Comparison of ENCODE assay signal across 11 cellular contexts in genomic region chr9:4137234-4137633, GRCh38.
DNase-seq lines count a peak whose midpoint lies in the region; ATAC-seq and TF ChIP-seq lines count a peak whose summit lies in the region.
"Had no signal": no experiment of that assay in that cellular context is flagged by ENCODE, and none has a peak within 500 bp of the region (broad histone marks: within the 10 kb centered on the region; RNA-seq: fewer than 3 reads in every experiment).

No MANE protein-coding gene starts in this region.

- no peak overlapping the region for H3K4me3 ChIP-seq in neuronal stem cell (ENCODE audit: low read length in 2 of 2)

- H3K14ac ChIP-seq in neuronal stem cell (ENCODE audit: low read length), result no peak overlapping the region

- ATAC-seq in SK-N-SH treated with all-trans-retinoic acid at 6 μM for 48 hours, result peak; percentile 97

- H2BK12ac ChIP-seq in neuronal stem cell (ENCODE audit: low read length), result no peak overlapping the region

- H3K9ac ChIP-seq in neuronal stem cell (ENCODE audit: low read depth, low read length, poor library complexity), result no peak overlapping the region

- no peak overlapping the region for H2BK5ac ChIP-seq in neuronal stem cell (ENCODE audit: low read length)

- no peak overlapping the region for H2AK5ac ChIP-seq in neuronal stem cell (ENCODE audit: low read depth, low read length)

- H2BK120ac ChIP-seq in neuronal stem cell (ENCODE audit: low read depth, low read length), result no peak overlapping the region

- H2BK15ac ChIP-seq in neuronal stem cell (ENCODE audit: low read length), result no peak overlapping the region

- no peaks in the 10 kb centered on the region for H3K36me3 ChIP-seq in neuronal stem cell (replicated peaks in 1 of 2; ENCODE audit: control insufficient read depth in 2 of 2, insufficient read depth in 2 of 2, low read length in 2 of 2)

- no peaks in the 10 kb centered on the region for H3K79me1 ChIP-seq in neuronal stem cell (ENCODE audit: low read depth, low read length)

- no peak overlapping the region for H3K4ac ChIP-seq in neuronal stem cell (ENCODE audit: low read length)

- H3K4me1 ChIP-seq in neuronal stem cell (ENCODE audit: control insufficient read depth in 2 of 2, insufficient read depth in 1 of 2, low read depth in 1 of 2, low read length in 2 of 2), result peaks cover 0 to 9% of the 10 kb centered on the region in 2 donors

- no peaks in the 10 kb centered on the region for H3K9me3 ChIP-seq in neuronal stem cell (replicated peaks in 1 of 2; ENCODE audit: control insufficient read depth in 2 of 2, insufficient read depth in 1 of 2, low read depth in 1 of 2, low read length in 2 of 2)

- H4K91ac ChIP-seq in neuronal stem cell (ENCODE audit: low read depth, low read length, poor library complexity), result no peak overlapping the region

- H3K23ac ChIP-seq in neuronal stem cell (ENCODE audit: low read depth, low read length, poor library complexity), result no peak overlapping the region

- H4K8ac ChIP-seq in neuronal stem cell (ENCODE audit: low read depth, low read length), result no peak overlapping the region

- H3K4me2 ChIP-seq in neuronal stem cell (ENCODE audit: insufficient read depth, low read length, poor library complexity, severe bottlenecking), result no peak overlapping the region

- DNase-seq in GM03348 (ENCODE audit: low spot score) (peak; percentile 80), fibroblast of the conjunctiva (ENCODE audit: low read depth) (peak; percentile 84), pulmonary artery endothelial cell (ENCODE audit: low read depth, low spot score) (peak; percentile 87), SKM-1 (lab: John Stamatoyannopoulos, UW; ENCODE audit: unreplicated experiment) (no peak), anterior cingulate cortex (lab: John Stamatoyannopoulos, UW) (no peak), neuronal stem cell (ENCODE audit: low spot score) (no peak)
- DNase-seq in activated CD8-positive, alpha-beta memory T cell treated with anti-CD3 and anti-CD28 coated beads, Interleukin-2, amount 50 U/mL, for 48 hours, result no peak
- DNase-seq: islet precursor cell, NCI-H524 had no signal

- no peak overlapping the region for H3K27ac ChIP-seq in neuronal stem cell (replicated peaks; ENCODE audit: low read length)
- H3K27ac ChIP-seq: VCaP had no signal

- H3K27me3 ChIP-seq in neuronal stem cell (ENCODE audit: control insufficient read depth in 3 of 3, insufficient read depth in 3 of 3, low read depth in 1 of 3, low read length in 3 of 3), result no peaks in the 10 kb centered on the region

- H3K18ac ChIP-seq in neuronal stem cell (ENCODE audit: low read length), result no peak overlapping the region

- WGBS in neuronal stem cell (ENCODE audit: extremely low coverage in 2 of 2, insufficient read length in 2 of 2, insufficient replicate concordance in 1 of 2), 2 donors, result no CpG with 5 or more reads among the region's 1 CpG

- no peak overlapping the region for H2AFZ ChIP-seq in neuronal stem cell (ENCODE audit: low read length)

TF ChIP-seq in SK-N-SH treated with all-trans-retinoic acid at 6 μM for 48 hours, 23 proteins besides CTCF, POLR2A, EP300 and RAD21:
- TF ChIP-seq ZFP30 (CRISPR knock-in tag; IDR thresholded peaks at IDR 0.05) (no peak), CSDC2 (CRISPR knock-in tag; IDR thresholded peaks at IDR 0.05) (peak; percentile 50; the same call in 1 of the 2 replicates), ZFP3 (CRISPR knock-in tag; IDR thresholded peaks at IDR 0.05) (0 out of 2 replicates have a peak, but pooled peaks have one; percentile 31), RARB (CRISPR knock-in tag; IDR thresholded peaks at IDR 0.05) (no peak), ZNF565 (CRISPR knock-in tag; conservative IDR thresholded peaks at IDR 0.05; ENCODE audit: low read depth) (no peak), ZNF70 (CRISPR knock-in tag; IDR thresholded peaks at IDR 0.05) (no peak), OSR1 (CRISPR knock-in tag; IDR thresholded peaks at IDR 0.05) (no peak), POU6F1 (CRISPR knock-in tag; IDR thresholded peaks at IDR 0.05; ENCODE audit: borderline replicate concordance, low read depth) (no peak), GLIS3 (CRISPR knock-in tag; IDR thresholded peaks at IDR 0.05) (peak; percentile 66; the same call in 1 of the 2 replicates), ISL1 (CRISPR knock-in tag; IDR thresholded peaks at IDR 0.05) (peak; percentile 77), ARNTL (CRISPR knock-in tag; IDR thresholded peaks at IDR 0.05; ENCODE audit: borderline replicate concordance, low read depth) (no peak), PPARA (CRISPR knock-in tag; IDR thresholded peaks at IDR 0.05; ENCODE audit: borderline replicate concordance) (no peak), ESRRG (CRISPR knock-in tag; IDR thresholded peaks at IDR 0.05) (no peak)
- TF ChIP-seq, protein P1, sequence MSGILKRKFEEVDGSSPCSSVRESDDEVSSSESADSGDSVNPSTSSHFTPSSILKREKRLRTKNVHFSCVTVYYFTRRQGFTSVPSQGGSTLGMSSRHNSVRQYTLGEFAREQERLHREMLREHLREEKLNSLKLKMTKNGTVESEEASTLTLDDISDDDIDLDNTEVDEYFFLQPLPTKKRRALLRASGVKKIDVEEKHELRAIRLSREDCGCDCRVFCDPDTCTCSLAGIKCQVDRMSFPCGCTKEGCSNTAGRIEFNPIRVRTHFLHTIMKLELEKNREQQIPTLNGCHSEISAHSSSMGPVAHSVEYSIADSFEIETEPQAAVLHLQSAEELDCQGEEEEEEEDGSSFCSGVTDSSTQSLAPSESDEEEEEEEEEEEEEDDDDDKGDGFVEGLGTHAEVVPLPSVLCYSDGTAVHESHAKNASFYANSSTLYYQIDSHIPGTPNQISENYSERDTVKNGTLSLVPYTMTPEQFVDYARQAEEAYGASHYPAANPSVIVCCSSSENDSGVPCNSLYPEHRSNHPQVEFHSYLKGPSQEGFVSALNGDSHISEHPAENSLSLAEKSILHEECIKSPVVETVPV (CRISPR knock-in tag; IDR thresholded peaks at IDR 0.05), result no peak
- TF ChIP-seq, protein P2, sequence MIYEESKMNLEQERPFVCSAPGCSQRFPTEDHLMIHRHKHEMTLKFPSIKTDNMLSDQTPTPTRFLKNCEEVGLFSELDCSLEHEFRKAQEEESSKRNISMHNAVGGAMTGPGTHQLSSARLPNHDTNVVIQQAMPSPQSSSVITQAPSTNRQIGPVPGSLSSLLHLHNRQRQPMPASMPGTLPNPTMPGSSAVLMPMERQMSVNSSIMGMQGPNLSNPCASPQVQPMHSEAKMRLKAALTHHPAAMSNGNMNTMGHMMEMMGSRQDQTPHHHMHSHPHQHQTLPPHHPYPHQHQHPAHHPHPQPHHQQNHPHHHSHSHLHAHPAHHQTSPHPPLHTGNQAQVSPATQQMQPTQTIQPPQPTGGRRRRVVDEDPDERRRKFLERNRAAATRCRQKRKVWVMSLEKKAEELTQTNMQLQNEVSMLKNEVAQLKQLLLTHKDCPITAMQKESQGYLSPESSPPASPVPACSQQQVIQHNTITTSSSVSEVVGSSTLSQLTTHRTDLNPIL (CRISPR knock-in tag; IDR thresholded peaks at IDR 0.05; ENCODE audit: low read depth), result 0 out of 2 replicates have a peak, but pooled peaks have one; percentile 68
- TF ChIP-seq, protein P3, sequence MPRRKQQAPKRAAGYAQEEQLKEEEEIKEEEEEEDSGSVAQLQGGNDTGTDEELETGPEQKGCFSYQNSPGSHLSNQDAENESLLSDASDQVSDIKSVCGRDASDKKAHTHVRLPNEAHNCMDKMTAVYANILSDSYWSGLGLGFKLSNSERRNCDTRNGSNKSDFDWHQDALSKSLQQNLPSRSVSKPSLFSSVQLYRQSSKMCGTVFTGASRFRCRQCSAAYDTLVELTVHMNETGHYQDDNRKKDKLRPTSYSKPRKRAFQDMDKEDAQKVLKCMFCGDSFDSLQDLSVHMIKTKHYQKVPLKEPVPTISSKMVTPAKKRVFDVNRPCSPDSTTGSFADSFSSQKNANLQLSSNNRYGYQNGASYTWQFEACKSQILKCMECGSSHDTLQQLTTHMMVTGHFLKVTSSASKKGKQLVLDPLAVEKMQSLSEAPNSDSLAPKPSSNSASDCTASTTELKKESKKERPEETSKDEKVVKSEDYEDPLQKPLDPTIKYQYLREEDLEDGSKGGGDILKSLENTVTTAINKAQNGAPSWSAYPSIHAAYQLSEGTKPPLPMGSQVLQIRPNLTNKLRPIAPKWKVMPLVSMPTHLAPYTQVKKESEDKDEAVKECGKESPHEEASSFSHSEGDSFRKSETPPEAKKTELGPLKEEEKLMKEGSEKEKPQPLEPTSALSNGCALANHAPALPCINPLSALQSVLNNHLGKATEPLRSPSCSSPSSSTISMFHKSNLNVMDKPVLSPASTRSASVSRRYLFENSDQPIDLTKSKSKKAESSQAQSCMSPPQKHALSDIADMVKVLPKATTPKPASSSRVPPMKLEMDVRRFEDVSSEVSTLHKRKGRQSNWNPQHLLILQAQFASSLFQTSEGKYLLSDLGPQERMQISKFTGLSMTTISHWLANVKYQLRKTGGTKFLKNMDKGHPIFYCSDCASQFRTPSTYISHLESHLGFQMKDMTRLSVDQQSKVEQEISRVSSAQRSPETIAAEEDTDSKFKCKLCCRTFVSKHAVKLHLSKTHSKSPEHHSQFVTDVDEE (CRISPR knock-in tag; IDR thresholded peaks at IDR 0.05), result no peak

Comparison
In these comparisons a context has a peak if more than half of its experiments do, and no peak if none do; other contexts are left out.
1. DNase-seq: peak in GM03348 (single experiment), fibroblast of the conjunctiva (single experiment) and pulmonary artery endothelial cell (single experiment); none in SKM-1 (single experiment), anterior cingulate cortex (0 of 58), activated CD8-positive, alpha-beta memory T cell treated with anti-CD3 and anti-CD28 coated beads, Interleukin-2, amount 50 U/mL, for 48 hours (single experiment) and neuronal stem cell (single experiment).